Comparison of ENCODE assay signal across 8 cellular contexts in the genomic region with DNA sequence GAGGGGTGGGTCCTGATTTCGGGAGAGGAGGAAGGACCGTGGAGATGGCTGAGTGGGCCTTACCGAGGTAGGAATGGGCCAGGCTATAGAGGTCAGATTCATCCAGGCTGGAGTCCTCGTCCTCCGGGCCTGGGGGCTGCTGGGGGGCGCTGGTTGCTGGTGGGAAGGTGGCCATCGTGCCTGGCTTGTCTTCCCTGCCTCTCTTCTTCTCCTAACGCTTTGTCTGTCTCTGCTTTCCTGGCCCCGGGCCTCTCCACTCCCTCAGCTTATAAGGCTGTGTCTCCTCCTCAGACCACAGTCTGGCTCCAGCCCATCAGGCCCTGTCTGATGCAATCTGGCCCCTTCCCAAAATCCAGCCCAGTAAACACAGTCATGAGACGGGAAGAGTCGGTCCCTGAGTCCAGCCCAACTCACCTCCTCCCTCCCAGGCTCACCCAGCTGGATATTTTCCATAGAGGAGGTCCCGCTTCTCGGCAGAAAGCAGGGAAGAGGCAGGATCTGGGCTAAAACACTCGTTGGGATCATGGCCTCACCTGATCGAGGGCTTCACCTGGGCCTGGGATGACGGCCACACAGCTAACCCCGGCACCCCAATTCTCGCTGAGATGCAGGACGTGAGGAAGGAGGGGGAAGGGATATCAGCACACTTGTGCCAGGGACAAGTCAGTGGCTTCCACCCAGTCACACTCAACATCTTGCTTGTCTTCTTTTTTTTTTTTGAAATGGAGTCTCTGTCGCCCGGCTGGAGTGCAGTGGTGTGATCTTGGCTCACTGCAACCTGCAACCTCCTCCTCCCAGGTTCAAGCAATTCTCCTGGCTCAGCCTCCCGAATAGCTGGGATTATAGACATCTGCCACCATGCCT. TPM values are rescaled to one million over a fixed set of nuclear protein-coding genes. Genes with fewer than 3 reads are reported as not detected.
DNase-seq lines count a peak whose midpoint lies in the region; TF ChIP-seq lines count a peak whose summit lies in the region.

A gene with protein sequence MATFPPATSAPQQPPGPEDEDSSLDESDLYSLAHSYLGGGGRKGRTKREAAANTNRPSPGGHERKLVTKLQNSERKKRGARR (minus strand): TSS at position 242 of the 864 bp plus-strand sequence. CDS start 67 bp downstream, at position 175.

- H3K27ac Mint-ChIP-seq in activated CD4-positive, alpha-beta T cell treated with anti-CD3 and anti-CD28 coated beads, Interleukin-2, amount 10 ng/mL, durations not matched to agents 24 days and 14 days: no peak within 1 kb of the TSS
- no peak within 1 kb of the TSS for H3K27ac Mint-ChIP-seq in Calu3 (ENCODE audit: unreplicated experiment)

- peak within 1 kb of the TSS; percentile 45 to 71 (median 52) for H3K4me3 ChIP-seq in stomach

- H3K9me3 ChIP-seq in stomach: no peaks in the 10 kb centered on the region

- H3K9me3 Mint-ChIP-seq in activated CD4-positive, alpha-beta T cell treated with anti-CD3 and anti-CD28 coated beads, Interleukin-2, amount 10 ng/mL, durations not matched to agents 24 days and 14 days: no peaks in the 10 kb centered on the region
- no peaks in the 10 kb centered on the region for H3K9me3 Mint-ChIP-seq in Calu3 (ENCODE audit: low read depth, unreplicated experiment)

- TF ChIP-seq CTCF in stomach (IDR thresholded peaks at IDR 0.05): no peak
- no peak for TF ChIP-seq CTCF in Calu3 (IDR thresholded peaks at IDR 0.05; ENCODE audit: unreplicated experiment)

- H3K27ac ChIP-seq in stomach: peak within 1 kb of the TSS; percentile 85 to 95 (median 92)

- no peaks in the 10 kb centered on the region for H3K27me3 Mint-ChIP-seq in activated CD4-positive, alpha-beta T cell treated with anti-CD3 and anti-CD28 coated beads, Interleukin-2, amount 10 ng/mL, durations not matched to agents 24 days and 14 days
- H3K27me3 Mint-ChIP-seq in Calu3 (ENCODE audit: unreplicated experiment): no peaks in the 10 kb centered on the region

- peaks cover 0 to 30% (median 13%) of the 10 kb centered on the region in 4 donors for H3K36me3 ChIP-seq in stomach

- H3K36me3 Mint-ChIP-seq in activated CD4-positive, alpha-beta T cell treated with anti-CD3 and anti-CD28 coated beads, Interleukin-2, amount 10 ng/mL, durations not matched to agents 24 days and 14 days (ENCODE audit: low read depth): no peaks in the 10 kb centered on the region
- H3K36me3 Mint-ChIP-seq in Calu3 (ENCODE audit: insufficient read depth, unreplicated experiment): no peaks in the 10 kb centered on the region

- intact Hi-C loops in stomach (cut with DNase I; ENCODE audit: low total_unique reads) (no loop called here), Calu3 (cut with micrococcal nuclease; ENCODE audit: unreplicated experiment) (no loop called here)
- intact Hi-C loops in activated CD4-positive, alpha-beta T cell treated with anti-CD3 and anti-CD28 coated beads, Interleukin-2, amount 10 ng/mL, durations not matched to agents 24 days and 14 days (cut with micrococcal nuclease): no loop called here

- in situ Hi-C loops in T47D (cut with HindIII; ENCODE audit: low pct_unique_long_range_greater_than_20kb, low sequenced_read_pairs): no loop called here

- CTCF ChIA-PET in Calu3 (lab: Charles Lee): no interaction called here

- no TSS peak for BruUV-seq in Calu3 (replicated peaks; lab: Mats Ljungman, UMichigan)

- 18 to 41% (median 23%) methylated on average over 19 to 22 of the region's 22 CpGs for WGBS in stomach, 5 donors

- peak; percentile 67 for DNase-seq in HT1080 (ENCODE audit: low read depth)
- peak; percentile 85 to 99 for DNase-seq in T47D (ENCODE audit: low read depth in 1 of 2, low spot score in 1 of 2)
- DNase-seq in kidney glomerular epithelial cell (lab: John Stamatoyannopoulos, UW): peak; percentile 63
- peak; percentile 95 for DNase-seq in stomach
- no peak for DNase-seq in NCI-H187 treated with DMSO at 0.1 percent for 48 hours (lab: John Stamatoyannopoulos, UW)
- no peak for DNase-seq in activated CD4-positive, alpha-beta T cell treated with anti-CD3 and anti-CD28 coated beads, Interleukin-2, amount 10 ng/mL, durations not matched to agents 24 days and 14 days
- DNase-seq in SKM-1 treated with dmso at 0.1 percent for 144 hours (lab: John Stamatoyannopoulos, UW; ENCODE audit: unreplicated experiment): no peak
- DNase-seq in Calu3: no peak

- H3K4me1 Mint-ChIP-seq in activated CD4-positive, alpha-beta T cell treated with anti-CD3 and anti-CD28 coated beads, Interleukin-2, amount 10 ng/mL, durations not matched to agents 24 days and 14 days: peaks cover 18% of the 10 kb centered on the region
- H3K4me1 Mint-ChIP-seq in Calu3 (ENCODE audit: low read depth, unreplicated experiment): no peaks in the 10 kb centered on the region

- no peaks in the 10 kb centered on the region for H3K27me3 ChIP-seq in stomach

- no peak within 1 kb of the TSS for H3K4me3 Mint-ChIP-seq in activated CD4-positive, alpha-beta T cell treated with anti-CD3 and anti-CD28 coated beads, Interleukin-2, amount 10 ng/mL, durations not matched to agents 24 days and 14 days
- no peak within 1 kb of the TSS for H3K4me3 Mint-ChIP-seq in Calu3 (ENCODE audit: low read depth, unreplicated experiment)

- TF ChIP-seq EP300 in stomach (IDR thresholded peaks at IDR 0.05): peak; percentile 56

- peaks cover 22 to 79% (median 51%) of the 10 kb centered on the region in 4 donors for H3K4me1 ChIP-seq in stomach

- TF ChIP-seq POLR2A in stomach (IDR thresholded peaks at IDR 0.05): peak in 2 of 4 donors; percentile 62 to 70

RNA-seq across cellular contexts. Expression of the gene that starts here (rescaled TPM):
- total RNA-seq in HT1080 (2014; rRNA removed; shearing (Covaris generic)): 2.7 and 8.2 TPM in 2 replicates
- 2.2 and 3.5 TPM in 2 replicates for polyA plus RNA-seq in HT1080 (2015; cell fraction: cytosol; rRNA removed)
- 0.54 and 1.3 TPM in 2 replicates for polyA plus RNA-seq in HT1080 (2015; cell fraction: nucleus; rRNA removed)
- total RNA-seq in stomach: 100 to 1,000 TPM in 1 of 5 donors, 10 to 100 TPM in 3, 1 to 10 TPM in 1; 4.2 to 251 (median 14.0) TPM
- 100 to 1,000 TPM; 123 to 239 (median 126) TPM for polyA plus RNA-seq in stomach
- not detected in 2 replicates for total RNA-seq in activated CD4-positive, alpha-beta T cell treated with anti-CD3 and anti-CD28 coated beads, Interleukin-2, amount 10 ng/mL, durations not matched to agents 24 days and 14 days
- 0.27 and 0.73 TPM in 2 replicates for total RNA-seq in Calu3 (2022)

Comparison
In these comparisons a context has a peak if more than half of its experiments do, and no peak if none do; other contexts are left out.
1. DNase-seq: peak in HT1080 (single experiment), T47D (2 of 2), kidney glomerular epithelial cell (single experiment) and stomach (single experiment); none in NCI-H187 treated with DMSO at 0.1 percent for 48 hours (single experiment), activated CD4-positive, alpha-beta T cell treated with anti-CD3 and anti-CD28 coated beads, Interleukin-2, amount 10 ng/mL, durations not matched to agents 24 days and 14 days (single experiment), SKM-1 treated with dmso at 0.1 percent for 144 hours (single experiment) and Calu3 (single experiment).